In the genomic region with DNA sequence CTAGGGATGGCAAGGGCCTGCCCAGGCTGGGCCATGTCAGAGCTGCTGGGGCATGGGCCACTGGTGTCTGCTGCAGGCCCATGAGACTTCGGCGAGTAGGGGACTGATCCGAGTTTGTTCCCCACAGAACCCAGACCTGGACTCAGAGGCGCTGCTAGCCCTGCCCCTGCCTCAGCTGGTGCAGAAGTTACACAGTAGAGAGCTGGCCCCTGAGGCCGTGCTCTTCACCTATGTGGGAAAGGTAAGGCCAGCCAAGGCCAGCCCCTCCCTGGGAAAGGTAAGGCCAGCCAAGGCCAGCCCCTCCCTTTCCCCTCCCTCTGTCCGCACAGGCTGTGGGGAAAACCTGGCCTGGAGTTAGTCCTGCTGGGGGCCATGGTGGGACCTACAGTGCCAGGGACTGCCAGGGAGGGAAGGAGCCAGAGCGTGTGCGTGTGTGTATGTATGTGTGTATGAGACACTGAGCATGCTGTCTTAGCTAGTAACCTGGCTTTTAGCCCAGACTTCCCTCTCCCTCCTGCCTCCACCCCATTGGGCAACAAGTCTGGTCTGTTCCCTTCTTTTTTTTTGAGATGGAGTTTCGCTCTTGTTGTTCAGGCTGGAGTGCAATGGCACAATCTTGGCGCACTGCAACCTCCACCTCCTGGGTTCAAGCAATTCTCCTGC, we compare ENCODE assay signal across 1 cellular context.
A peak's percentile ranks its signal among the peaks of the same experiment; 100 is the strongest.
TF ChIP-seq lines count a peak whose summit lies in the region.

No MANE protein-coding gene starts in this region.

TF ChIP-seq in HepG2, 621 proteins besides CTCF, POLR2A, EP300 and RAD21 (continued from another document and continues in another):
- TF ChIP-seq, protein P1, sequence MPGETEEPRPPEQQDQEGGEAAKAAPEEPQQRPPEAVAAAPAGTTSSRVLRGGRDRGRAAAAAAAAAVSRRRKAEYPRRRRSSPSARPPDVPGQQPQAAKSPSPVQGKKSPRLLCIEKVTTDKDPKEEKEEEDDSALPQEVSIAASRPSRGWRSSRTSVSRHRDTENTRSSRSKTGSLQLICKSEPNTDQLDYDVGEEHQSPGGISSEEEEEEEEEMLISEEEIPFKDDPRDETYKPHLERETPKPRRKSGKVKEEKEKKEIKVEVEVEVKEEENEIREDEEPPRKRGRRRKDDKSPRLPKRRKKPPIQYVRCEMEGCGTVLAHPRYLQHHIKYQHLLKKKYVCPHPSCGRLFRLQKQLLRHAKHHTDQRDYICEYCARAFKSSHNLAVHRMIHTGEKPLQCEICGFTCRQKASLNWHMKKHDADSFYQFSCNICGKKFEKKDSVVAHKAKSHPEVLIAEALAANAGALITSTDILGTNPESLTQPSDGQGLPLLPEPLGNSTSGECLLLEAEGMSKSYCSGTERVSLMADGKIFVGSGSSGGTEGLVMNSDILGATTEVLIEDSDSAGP (CRISPR knock-in tag; IDR thresholded peaks at IDR 0.05; ENCODE audit: borderline replicate concordance): peak; percentile 50; the same call in 1 of the 2 replicates
- peak; percentile 53; the same call in 1 of the 2 replicates for TF ChIP-seq DMAP1 (CRISPR knock-in tag; IDR thresholded peaks at IDR 0.05)
- TF ChIP-seq, protein P2, sequence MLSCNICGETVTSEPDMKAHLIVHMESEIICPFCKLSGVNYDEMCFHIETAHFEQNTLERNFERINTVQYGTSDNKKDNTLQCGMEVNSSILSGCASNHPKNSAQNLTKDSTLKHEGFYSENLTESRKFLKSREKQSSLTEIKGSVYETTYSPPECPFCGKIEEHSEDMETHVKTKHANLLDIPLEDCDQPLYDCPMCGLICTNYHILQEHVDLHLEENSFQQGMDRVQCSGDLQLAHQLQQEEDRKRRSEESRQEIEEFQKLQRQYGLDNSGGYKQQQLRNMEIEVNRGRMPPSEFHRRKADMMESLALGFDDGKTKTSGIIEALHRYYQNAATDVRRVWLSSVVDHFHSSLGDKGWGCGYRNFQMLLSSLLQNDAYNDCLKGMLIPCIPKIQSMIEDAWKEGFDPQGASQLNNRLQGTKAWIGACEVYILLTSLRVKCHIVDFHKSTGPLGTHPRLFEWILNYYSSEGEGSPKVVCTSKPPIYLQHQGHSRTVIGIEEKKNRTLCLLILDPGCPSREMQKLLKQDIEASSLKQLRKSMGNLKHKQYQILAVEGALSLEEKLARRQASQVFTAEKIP (CRISPR knock-in tag; IDR thresholded peaks at IDR 0.05; ENCODE audit: borderline replicate concordance): no peak
- TF ChIP-seq, protein P3, sequence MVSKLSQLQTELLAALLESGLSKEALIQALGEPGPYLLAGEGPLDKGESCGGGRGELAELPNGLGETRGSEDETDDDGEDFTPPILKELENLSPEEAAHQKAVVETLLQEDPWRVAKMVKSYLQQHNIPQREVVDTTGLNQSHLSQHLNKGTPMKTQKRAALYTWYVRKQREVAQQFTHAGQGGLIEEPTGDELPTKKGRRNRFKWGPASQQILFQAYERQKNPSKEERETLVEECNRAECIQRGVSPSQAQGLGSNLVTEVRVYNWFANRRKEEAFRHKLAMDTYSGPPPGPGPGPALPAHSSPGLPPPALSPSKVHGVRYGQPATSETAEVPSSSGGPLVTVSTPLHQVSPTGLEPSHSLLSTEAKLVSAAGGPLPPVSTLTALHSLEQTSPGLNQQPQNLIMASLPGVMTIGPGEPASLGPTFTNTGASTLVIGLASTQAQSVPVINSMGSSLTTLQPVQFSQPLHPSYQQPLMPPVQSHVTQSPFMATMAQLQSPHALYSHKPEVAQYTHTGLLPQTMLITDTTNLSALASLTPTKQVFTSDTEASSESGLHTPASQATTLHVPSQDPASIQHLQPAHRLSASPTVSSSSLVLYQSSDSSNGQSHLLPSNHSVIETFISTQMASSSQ (IDR thresholded peaks at IDR 0.05; ENCODE audit: low read depth): no peak
- TF ChIP-seq, protein P3 (CRISPR knock-in tag; IDR thresholded peaks at IDR 0.05; ENCODE audit: borderline replicate concordance): peak; percentile 39; the same call in 1 of the 2 replicates
- no peak for TF ChIP-seq PCBP2 (optimal IDR thresholded peaks at IDR 0.05; ENCODE audit: low read depth, low read length, poor library complexity, severe bottlenecking)
- TF ChIP-seq ZNF343 (CRISPR knock-in tag; IDR thresholded peaks at IDR 0.05): no peak
- TF ChIP-seq, protein P4, sequence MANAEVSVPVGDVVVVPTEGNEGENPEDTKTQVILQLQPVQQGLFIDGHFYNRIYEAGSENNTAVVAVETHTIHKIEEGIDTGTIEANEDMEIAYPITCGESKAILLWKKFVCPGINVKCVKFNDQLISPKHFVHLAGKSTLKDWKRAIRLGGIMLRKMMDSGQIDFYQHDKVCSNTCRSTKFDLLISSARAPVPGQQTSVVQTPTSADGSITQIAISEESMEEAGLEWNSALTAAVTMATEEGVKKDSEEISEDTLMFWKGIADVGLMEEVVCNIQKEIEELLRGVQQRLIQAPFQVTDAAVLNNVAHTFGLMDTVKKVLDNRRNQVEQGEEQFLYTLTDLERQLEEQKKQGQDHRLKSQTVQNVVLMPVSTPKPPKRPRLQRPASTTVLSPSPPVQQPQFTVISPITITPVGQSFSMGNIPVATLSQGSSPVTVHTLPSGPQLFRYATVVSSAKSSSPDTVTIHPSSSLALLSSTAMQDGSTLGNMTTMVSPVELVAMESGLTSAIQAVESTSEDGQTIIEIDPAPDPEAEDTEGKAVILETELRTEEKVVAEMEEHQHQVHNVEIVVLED (CRISPR knock-in tag; IDR thresholded peaks at IDR 0.05; ENCODE audit: borderline replicate concordance): peak; percentile 63; the same call in 1 of the 2 replicates
- TF ChIP-seq ZNF441 (CRISPR knock-in tag; IDR thresholded peaks at IDR 0.05; ENCODE audit: borderline replicate concordance): no peak
- peak; percentile 79; the same call in 1 of the 2 replicates for TF ChIP-seq MTF2 (CRISPR knock-in tag; IDR thresholded peaks at IDR 0.05; ENCODE audit: borderline replicate concordance)
- TF ChIP-seq ZNF850 (CRISPR knock-in tag; conservative IDR thresholded peaks at IDR 0.05): no peak
- no peak for TF ChIP-seq CCDC6 (CRISPR knock-in tag; IDR thresholded peaks at IDR 0.05)
- TF ChIP-seq, protein P5, sequence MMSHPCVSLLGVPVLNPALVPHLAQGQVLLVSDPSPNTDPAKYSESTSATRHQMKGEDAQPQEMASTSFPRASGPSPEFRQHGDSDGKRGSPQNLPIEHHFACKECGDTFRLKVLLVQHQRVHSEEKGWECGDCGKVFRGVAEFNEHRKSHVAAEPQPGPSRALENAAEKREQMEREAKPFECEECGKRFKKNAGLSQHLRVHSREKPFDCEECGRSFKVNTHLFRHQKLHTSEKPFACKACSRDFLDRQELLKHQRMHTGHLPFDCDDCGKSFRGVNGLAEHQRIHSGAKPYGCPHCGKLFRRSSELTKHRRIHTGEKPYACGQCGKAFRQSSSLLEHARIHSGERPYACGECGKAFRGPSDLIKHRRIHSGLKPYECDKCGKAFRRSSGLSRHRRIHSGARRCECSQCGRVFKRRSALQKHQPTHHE (CRISPR knock-in tag; IDR thresholded peaks at IDR 0.05; ENCODE audit: borderline replicate concordance): no peak
- TF ChIP-seq, protein P6, sequence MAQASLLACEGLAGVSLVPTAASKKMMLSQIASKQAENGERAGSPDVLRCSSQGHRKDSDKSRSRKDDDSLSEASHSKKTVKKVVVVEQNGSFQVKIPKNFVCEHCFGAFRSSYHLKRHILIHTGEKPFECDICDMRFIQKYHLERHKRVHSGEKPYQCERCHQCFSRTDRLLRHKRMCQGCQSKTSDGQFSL (CRISPR knock-in tag; IDR thresholded peaks at IDR 0.05): no peak
- TF ChIP-seq ELF1 (CRISPR knock-in tag; IDR thresholded peaks at IDR 0.05): peak; percentile 60
- no peak for TF ChIP-seq SMYD3 (CRISPR knock-in tag; IDR thresholded peaks at IDR 0.05)
- TF ChIP-seq ZSCAN25 (CRISPR knock-in tag; IDR thresholded peaks at IDR 0.05): 0 out of 2 replicates have a peak, but pooled peaks have one; percentile 42
- TF ChIP-seq, protein P7, sequence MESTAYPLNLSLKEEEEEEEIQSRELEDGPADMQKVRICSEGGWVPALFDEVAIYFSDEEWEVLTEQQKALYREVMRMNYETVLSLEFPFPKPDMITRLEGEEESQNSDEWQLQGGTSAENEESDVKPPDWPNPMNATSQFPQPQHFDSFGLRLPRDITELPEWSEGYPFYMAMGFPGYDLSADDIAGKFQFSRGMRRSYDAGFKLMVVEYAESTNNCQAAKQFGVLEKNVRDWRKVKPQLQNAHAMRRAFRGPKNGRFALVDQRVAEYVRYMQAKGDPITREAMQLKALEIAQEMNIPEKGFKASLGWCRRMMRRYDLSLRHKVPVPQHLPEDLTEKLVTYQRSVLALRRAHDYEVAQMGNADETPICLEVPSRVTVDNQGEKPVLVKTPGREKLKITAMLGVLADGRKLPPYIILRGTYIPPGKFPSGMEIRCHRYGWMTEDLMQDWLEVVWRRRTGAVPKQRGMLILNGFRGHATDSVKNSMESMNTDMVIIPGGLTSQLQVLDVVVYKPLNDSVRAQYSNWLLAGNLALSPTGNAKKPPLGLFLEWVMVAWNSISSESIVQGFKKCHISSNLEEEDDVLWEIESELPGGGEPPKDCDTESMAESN (CRISPR knock-in tag; conservative IDR thresholded peaks at IDR 0.05): no peak
- 0 out of 2 replicates have a peak, but pooled peaks have one; percentile 10 for TF ChIP-seq RARA (CRISPR knock-in tag; IDR thresholded peaks at IDR 0.05)
- TF ChIP-seq SIX4 (CRISPR knock-in tag; IDR thresholded peaks at IDR 0.05): no peak
- no peak; the same call in 1 of the 2 replicates for TF ChIP-seq ZNF724P (CRISPR knock-in tag; IDR thresholded peaks at IDR 0.05; ENCODE audit: borderline replicate concordance)
- no peak for TF ChIP-seq POLR2G (IDR thresholded peaks at IDR 0.05; ENCODE audit: low read depth, low read length)
- TF ChIP-seq, protein P8, sequence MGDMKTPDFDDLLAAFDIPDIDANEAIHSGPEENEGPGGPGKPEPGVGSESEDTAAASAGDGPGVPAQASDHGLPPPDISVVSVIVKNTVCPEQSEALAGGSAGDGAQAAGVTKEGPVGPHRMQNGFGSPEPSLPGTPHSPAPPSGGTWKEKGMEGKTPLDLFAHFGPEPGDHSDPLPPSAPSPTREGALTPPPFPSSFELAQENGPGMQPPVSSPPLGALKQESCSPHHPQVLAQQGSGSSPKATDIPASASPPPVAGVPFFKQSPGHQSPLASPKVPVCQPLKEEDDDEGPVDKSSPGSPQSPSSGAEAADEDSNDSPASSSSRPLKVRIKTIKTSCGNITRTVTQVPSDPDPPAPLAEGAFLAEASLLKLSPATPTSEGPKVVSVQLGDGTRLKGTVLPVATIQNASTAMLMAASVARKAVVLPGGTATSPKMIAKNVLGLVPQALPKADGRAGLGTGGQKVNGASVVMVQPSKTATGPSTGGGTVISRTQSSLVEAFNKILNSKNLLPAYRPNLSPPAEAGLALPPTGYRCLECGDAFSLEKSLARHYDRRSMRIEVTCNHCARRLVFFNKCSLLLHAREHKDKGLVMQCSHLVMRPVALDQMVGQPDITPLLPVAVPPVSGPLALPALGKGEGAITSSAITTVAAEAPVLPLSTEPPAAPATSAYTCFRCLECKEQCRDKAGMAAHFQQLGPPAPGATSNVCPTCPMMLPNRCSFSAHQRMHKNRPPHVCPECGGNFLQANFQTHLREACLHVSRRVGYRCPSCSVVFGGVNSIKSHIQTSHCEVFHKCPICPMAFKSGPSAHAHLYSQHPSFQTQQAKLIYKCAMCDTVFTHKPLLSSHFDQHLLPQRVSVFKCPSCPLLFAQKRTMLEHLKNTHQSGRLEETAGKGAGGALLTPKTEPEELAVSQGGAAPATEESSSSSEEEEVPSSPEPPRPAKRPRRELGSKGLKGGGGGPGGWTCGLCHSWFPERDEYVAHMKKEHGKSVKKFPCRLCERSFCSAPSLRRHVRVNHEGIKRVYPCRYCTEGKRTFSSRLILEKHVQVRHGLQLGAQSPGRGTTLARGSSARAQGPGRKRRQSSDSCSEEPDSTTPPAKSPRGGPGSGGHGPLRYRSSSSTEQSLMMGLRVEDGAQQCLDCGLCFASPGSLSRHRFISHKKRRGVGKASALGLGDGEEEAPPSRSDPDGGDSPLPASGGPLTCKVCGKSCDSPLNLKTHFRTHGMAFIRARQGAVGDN (CRISPR knock-in tag; IDR thresholded peaks at IDR 0.05): peak; percentile 76
- no peak for TF ChIP-seq HNF4G (IDR thresholded peaks at IDR 0.05; ENCODE audit: borderline replicate concordance, low read depth, low read length)
- TF ChIP-seq HNF4G (CRISPR knock-in tag; IDR thresholded peaks at IDR 0.05; ENCODE audit: borderline replicate concordance, low read depth): no peak
- peak; percentile 66 for TF ChIP-seq ZNF331 (CRISPR knock-in tag; IDR thresholded peaks at IDR 0.05)
- peak; percentile 55; the same call in 1 of the 2 replicates for TF ChIP-seq POGZ (CRISPR knock-in tag; IDR thresholded peaks at IDR 0.05)
- peak; percentile 98 for TF ChIP-seq ZEB1 (IDR thresholded peaks at IDR 0.05; ENCODE audit: insufficient replicate concordance, low read depth)
- TF ChIP-seq, protein P9, sequence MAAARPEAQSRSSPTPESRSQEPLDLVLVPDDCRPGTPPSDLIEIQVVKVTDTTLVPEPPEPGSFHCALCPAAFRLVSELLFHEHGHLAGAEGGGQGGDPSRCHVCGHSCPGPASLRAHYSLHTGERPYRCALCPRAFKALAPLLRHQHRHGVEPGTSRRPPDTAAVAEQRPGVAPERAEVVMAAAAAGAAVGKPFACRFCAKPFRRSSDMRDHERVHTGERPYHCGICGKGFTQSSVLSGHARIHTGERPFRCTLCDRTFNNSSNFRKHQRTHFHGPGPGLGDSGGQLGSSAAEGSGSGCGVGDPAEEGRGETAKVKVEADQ (CRISPR knock-in tag; IDR thresholded peaks at IDR 0.05; ENCODE audit: borderline replicate concordance): 0 out of 2 replicates have a peak, but pooled peaks have one; percentile 28
- TF ChIP-seq ZNF781 (CRISPR knock-in tag; IDR thresholded peaks at IDR 0.05; ENCODE audit: borderline replicate concordance, not compliant biosample characterization): no peak
- TF ChIP-seq ZNF432 (CRISPR knock-in tag; IDR thresholded peaks at IDR 0.05; ENCODE audit: borderline replicate concordance): no peak
- peak; percentile 56 for TF ChIP-seq XRCC5 (optimal IDR thresholded peaks at IDR 0.05; ENCODE audit: low read length)
- no peak for TF ChIP-seq MZF1 (CRISPR knock-in tag; IDR thresholded peaks at IDR 0.05; ENCODE audit: borderline replicate concordance)
- TF ChIP-seq ZNF10 (CRISPR knock-in tag; IDR thresholded peaks at IDR 0.05; ENCODE audit: borderline replicate concordance, low read depth): no peak
- TF ChIP-seq ZBTB38 (CRISPR knock-in tag; IDR thresholded peaks at IDR 0.05): 0 out of 2 replicates have a peak, but pooled peaks have one; percentile 33
- peak; percentile 40; the same call in 1 of the 2 replicates for TF ChIP-seq PHF21A (CRISPR knock-in tag; IDR thresholded peaks at IDR 0.05)
- no peak for TF ChIP-seq TSC22D2 (CRISPR knock-in tag; IDR thresholded peaks at IDR 0.05; ENCODE audit: borderline replicate concordance)
